In genomic region chr20:64142546-64142945, GRCh38 we compare ENCODE assay signal across 21 cellular contexts. TPM values are rescaled to one million over a fixed set of nuclear protein-coding genes. Genes with fewer than 3 reads are reported as not detected.
A peak's percentile ranks its signal among the peaks of the same experiment; 100 is the strongest.
DNase-seq lines count a peak whose midpoint lies in the region; ATAC-seq and TF ChIP-seq lines count a peak whose summit lies in the region.
"Had no signal": no experiment of that assay in that cellular context is flagged by ENCODE, and none has a peak within 500 bp of the region (broad histone marks: within the 10 kb centered on the region; RNA-seq: fewer than 3 reads in every experiment).

No MANE protein-coding gene starts in this region.

- H3K9me3 Mint-ChIP-seq in activated T-helper 2 cell treated with anti-CD3 and anti-CD28 coated beads, Interferon-gamma antibody, Interleukin-2, Interleukin-4, amounts not matched to agents 10 μg/mL and 5 μg/mL and 100 μg/mL, durations not matched to agents 14 hours and 24 hours and 36 hours: peaks cover 16% of the 10 kb centered on the region

- no peaks in the 10 kb centered on the region for H3K9me3 ChIP-seq in WERI-Rb-1 (ENCODE audit: severe bottlenecking)
- H3K9me3 ChIP-seq in sigmoid colon: peaks cover 0 to 6% (median 2%) of the 10 kb centered on the region in 4 donors
- H3K9me3 ChIP-seq: gastrocnemius medialis had no signal

- DNase-seq in activated effector memory CD4-positive, alpha-beta T cell treated with anti-CD3 and anti-CD28 coated beads, Interleukin-2, amount 50 U/mL, for 16 hours: peak; percentile 36
- no peak for DNase-seq in activated effector memory CD4-positive, alpha-beta T cell treated with Interleukin-2 at 50 U/mL for 16 hours
- DNase-seq in NCI-H187 treated with DMSO at 0.1 percent for 48 hours (lab: John Stamatoyannopoulos, UW): peak; percentile 79
- peak; percentile 29 for DNase-seq in WERI-Rb-1
- peak; percentile 43 for DNase-seq in sigmoid colon
- DNase-seq in central memory CD4-positive, alpha-beta T cell: no peak
- DNase-seq in activated T-helper 2 cell treated with anti-CD3 and anti-CD28 coated beads, Interferon-gamma antibody, Interleukin-2, Interleukin-4, amounts not matched to agents 10 μg/mL and 5 μg/mL and 100 μg/mL, durations not matched to agents 14 hours and 24 hours and 36 hours (ENCODE audit: low spot score): no peak
- no peak for DNase-seq in sciatic nerve (ENCODE audit: low spot score)
- DNase-seq: activated CD4-positive, alpha-beta T cell treated with anti-CD3 and anti-CD28 coated beads for 36 hours; activated T-cell treated with anti-CD3 and anti-CD28 coated beads, Interleukin-2, amount 50 U/mL, for 24 hours; Calu3; gastrocnemius medialis; mesendoderm; NCI-H446 treated with DMSO at 0.1 percent for 48 hours; nucleus accumbens; trophoblast cell had no signal

- no peak for ATAC-seq in sciatic nerve
- ATAC-seq: activated CD4-positive, alpha-beta T cell treated with anti-CD3 and anti-CD28 coated beads for 36 hours; gastrocnemius medialis; stimulated activated memory B cell treated with anti-CD40 and anti-IgM and Interleukin-4, amounts not matched to agents 10 μg/mL and 1 μg/mL and 100 μg/mL, for 72 hours had no signal

- H3K27ac Mint-ChIP-seq in activated T-helper 2 cell treated with anti-CD3 and anti-CD28 coated beads, Interferon-gamma antibody, Interleukin-2, Interleukin-4, amounts not matched to agents 10 μg/mL and 5 μg/mL and 100 μg/mL, durations not matched to agents 14 hours and 24 hours and 36 hours: no peak overlapping the region
- H3K27ac Mint-ChIP-seq: activated CD4-positive, alpha-beta T cell treated with anti-CD3 and anti-CD28 coated beads for 36 hours; activated T-cell treated with anti-CD3 and anti-CD28 coated beads, Interleukin-2, amount 50 U/mL, for 24 hours; stimulated activated memory B cell treated with anti-CD40 and anti-IgM and Interleukin-4, amounts not matched to agents 10 μg/mL and 1 μg/mL and 100 μg/mL, for 72 hours; T-helper 1 cell treated with Interleukin-12 subunit alpha and Interleukin-12 subunit beta and Interleukin-4 antibody, amounts not matched to agents 30 μg/mL and 1 μg/mL, for 36 hours had no signal

- TF ChIP-seq CTCF in WERI-Rb-1 (IDR thresholded peaks at IDR 0.05; ENCODE audit: low read depth, low read length): no peak
- no peak for TF ChIP-seq CTCF in sigmoid colon (IDR thresholded peaks at IDR 0.05)

- WGBS in sigmoid colon, 2 donors: 26 to 28% methylated on average over 10 of the region's 10 CpGs

- H3K36me3 ChIP-seq in WERI-Rb-1: no peaks in the 10 kb centered on the region
- no peaks in the 10 kb centered on the region for H3K36me3 ChIP-seq in sigmoid colon
- H3K36me3 ChIP-seq: gastrocnemius medialis had no signal

- no peak overlapping the region for H3K27ac ChIP-seq in WERI-Rb-1
- no peak overlapping the region for H3K27ac ChIP-seq in sigmoid colon
- H3K27ac ChIP-seq: gastrocnemius medialis had no signal

- peaks cover 2% of the 10 kb centered on the region for H3K27me3 Mint-ChIP-seq in activated T-helper 2 cell treated with anti-CD3 and anti-CD28 coated beads, Interferon-gamma antibody, Interleukin-2, Interleukin-4, amounts not matched to agents 10 μg/mL and 5 μg/mL and 100 μg/mL, durations not matched to agents 14 hours and 24 hours and 36 hours (ENCODE audit: low read depth)

- no peaks in the 10 kb centered on the region for H3K4me1 Mint-ChIP-seq in activated T-helper 2 cell treated with anti-CD3 and anti-CD28 coated beads, Interferon-gamma antibody, Interleukin-2, Interleukin-4, amounts not matched to agents 10 μg/mL and 5 μg/mL and 100 μg/mL, durations not matched to agents 14 hours and 24 hours and 36 hours (ENCODE audit: low read depth)
- H3K4me1 Mint-ChIP-seq: activated CD4-positive, alpha-beta T cell treated with anti-CD3 and anti-CD28 coated beads for 36 hours; stimulated activated memory B cell treated with anti-CD40 and anti-IgM and Interleukin-4, amounts not matched to agents 10 μg/mL and 1 μg/mL and 100 μg/mL, for 72 hours had no signal

- intact Hi-C loops in sigmoid colon (cut with DNase I) (no loop called here), sciatic nerve (cut with DNase I) (no loop called here)
- intact Hi-C loops in activated T-helper 2 cell treated with anti-CD3 and anti-CD28 coated beads, Interferon-gamma antibody, Interleukin-2, Interleukin-4, amounts not matched to agents 10 μg/mL and 5 μg/mL and 100 μg/mL, durations not matched to agents 14 hours and 24 hours and 36 hours (cut with micrococcal nuclease): no loop called here

- TF ChIP-seq EP300 in sigmoid colon (IDR thresholded peaks at IDR 0.05): no peak

- no peak for TF ChIP-seq POLR2A in sigmoid colon (IDR thresholded peaks at IDR 0.05)

- H3K27me3 ChIP-seq in WERI-Rb-1 (ENCODE audit: insufficient read depth, low read depth, severe bottlenecking) (no peaks in the 10 kb centered on the region), sigmoid colon (peaks cover 0 to 49% (median 24%) of the 10 kb centered on the region in 3 donors)

- no peaks in the 10 kb centered on the region for H3K36me3 Mint-ChIP-seq in activated T-helper 2 cell treated with anti-CD3 and anti-CD28 coated beads, Interferon-gamma antibody, Interleukin-2, Interleukin-4, amounts not matched to agents 10 μg/mL and 5 μg/mL and 100 μg/mL, durations not matched to agents 14 hours and 24 hours and 36 hours (ENCODE audit: low read depth)

- H3K4me1 ChIP-seq in sigmoid colon: no peaks in the 10 kb centered on the region
- H3K4me1 ChIP-seq: gastrocnemius medialis had no signal

- no peak overlapping the region for H3K4me3 Mint-ChIP-seq in activated T-helper 2 cell treated with anti-CD3 and anti-CD28 coated beads, Interferon-gamma antibody, Interleukin-2, Interleukin-4, amounts not matched to agents 10 μg/mL and 5 μg/mL and 100 μg/mL, durations not matched to agents 14 hours and 24 hours and 36 hours (ENCODE audit: low read depth)
- H3K4me3 Mint-ChIP-seq: activated CD4-positive, alpha-beta T cell treated with anti-CD3 and anti-CD28 coated beads for 36 hours; activated T-cell treated with anti-CD3 and anti-CD28 coated beads, Interleukin-2, amount 50 U/mL, for 24 hours; stimulated activated memory B cell treated with anti-CD40 and anti-IgM and Interleukin-4, amounts not matched to agents 10 μg/mL and 1 μg/mL and 100 μg/mL, for 72 hours; T-helper 1 cell treated with Interleukin-12 subunit alpha and Interleukin-12 subunit beta and Interleukin-4 antibody, amounts not matched to agents 30 μg/mL and 1 μg/mL, for 36 hours had no signal

- H3K4me3 ChIP-seq in WERI-Rb-1 (ENCODE audit: low read depth, low read length): no peak overlapping the region
- no peak overlapping the region for H3K4me3 ChIP-seq in sigmoid colon
- H3K4me3 ChIP-seq: gastrocnemius medialis had no signal

RNA-seq across cellular contexts. Expression of gene MYT1, which starts 21.7 kb away (rescaled TPM):
- 1 to 10 TPM in 1 of 4 donors, under 1 TPM in 3; under 0.01 to 1.1 (median 0.22) TPM for total RNA-seq in sigmoid colon
- under 1 TPM in 1 of 3 donors, not detected in 2; 0.31 TPM for polyA plus RNA-seq in sigmoid colon
- total RNA-seq in activated T-helper 2 cell treated with anti-CD3 and anti-CD28 coated beads, Interferon-gamma antibody, Interleukin-2, Interleukin-4, amounts not matched to agents 10 μg/mL and 5 μg/mL and 100 μg/mL, durations not matched to agents 14 hours and 24 hours and 36 hours: not detected in 2 replicates
- total RNA-seq in sciatic nerve: not detected
- total RNA-seq: gastrocnemius medialis, M059J, RPMI7951, skeletal muscle tissue had no signal

RNA-seq across cellular contexts. Expression of gene NPBWR2, which starts 35.2 kb away (rescaled TPM):
- total RNA-seq in sigmoid colon (not detected), sciatic nerve (not detected)
- not detected for polyA plus RNA-seq in sigmoid colon
- total RNA-seq in activated T-helper 2 cell treated with anti-CD3 and anti-CD28 coated beads, Interferon-gamma antibody, Interleukin-2, Interleukin-4, amounts not matched to agents 10 μg/mL and 5 μg/mL and 100 μg/mL, durations not matched to agents 14 hours and 24 hours and 36 hours: not detected in 2 replicates
- total RNA-seq: activated CD4-positive, alpha-beta T cell treated with anti-CD3 and anti-CD28 coated beads for 36 hours; Calu3; gastrocnemius medialis; M059J; RPMI7951; skeletal muscle tissue had no signal

RNA-seq across cellular contexts. Expression of gene LKAAEAR1, which starts 58.3 kb away (rescaled TPM):
- total RNA-seq in sigmoid colon: 1 to 10 TPM in 1 of 4 donors, not detected in 3; 1.5 TPM
- polyA plus RNA-seq in sigmoid colon: under 1 TPM in 1 of 3 donors, not detected in 2; 0.19 TPM
- total RNA-seq in activated T-helper 2 cell treated with anti-CD3 and anti-CD28 coated beads, Interferon-gamma antibody, Interleukin-2, Interleukin-4, amounts not matched to agents 10 μg/mL and 5 μg/mL and 100 μg/mL, durations not matched to agents 14 hours and 24 hours and 36 hours: 0.21 and 0.25 TPM in 2 replicates
- total RNA-seq in sciatic nerve: not detected
- total RNA-seq: Calu3, gastrocnemius medialis, M059J had no signal

Comparison
In these comparisons a context has a peak if more than half of its experiments do, and no peak if none do; other contexts are left out.
1. DNase-seq: peak in activated effector memory CD4-positive, alpha-beta T cell treated with anti-CD3 and anti-CD28 coated beads, Interleukin-2, amount 50 U/mL, for 16 hours (single experiment), NCI-H187 treated with DMSO at 0.1 percent for 48 hours (single experiment), WERI-Rb-1 (single experiment) and sigmoid colon (single experiment); none in activated effector memory CD4-positive, alpha-beta T cell treated with Interleukin-2 at 50 U/mL for 16 hours (single experiment), central memory CD4-positive, alpha-beta T cell (single experiment), activated T-helper 2 cell treated with anti-CD3 and anti-CD28 coated beads, Interferon-gamma antibody, Interleukin-2, Interleukin-4, amounts not matched to agents 10 μg/mL and 5 μg/mL and 100 μg/mL, durations not matched to agents 14 hours and 24 hours and 36 hours (single experiment) and sciatic nerve (single experiment).